1 cellular context compared by ENCODE assay signal in the genomic region with DNA sequence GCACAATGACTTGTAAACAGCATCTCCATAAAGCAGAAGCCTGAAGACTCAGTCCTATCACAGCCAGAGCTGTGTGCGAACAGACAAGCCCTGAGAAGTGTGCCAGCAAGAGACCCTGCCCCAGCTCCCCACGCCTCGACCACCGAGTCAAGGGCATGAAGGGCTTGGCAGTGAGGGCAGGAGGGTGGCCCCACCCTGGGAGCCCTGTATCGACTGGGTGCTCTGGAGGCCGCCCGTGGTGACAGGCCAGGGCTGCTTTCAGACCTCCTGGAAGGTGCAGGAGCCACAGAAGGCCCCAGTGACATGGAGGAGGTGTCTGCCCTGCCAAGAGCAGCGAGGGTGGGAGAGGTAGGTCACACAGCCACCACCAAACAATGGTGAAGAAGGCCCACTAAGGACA.
TF ChIP-seq lines count a peak whose summit lies in the region.

No MANE protein-coding gene starts in this region.

TF ChIP-seq in HepG2, 621 proteins besides CTCF, POLR2A, EP300 and RAD21 (continued from another document):
- TF ChIP-seq, protein P1, sequence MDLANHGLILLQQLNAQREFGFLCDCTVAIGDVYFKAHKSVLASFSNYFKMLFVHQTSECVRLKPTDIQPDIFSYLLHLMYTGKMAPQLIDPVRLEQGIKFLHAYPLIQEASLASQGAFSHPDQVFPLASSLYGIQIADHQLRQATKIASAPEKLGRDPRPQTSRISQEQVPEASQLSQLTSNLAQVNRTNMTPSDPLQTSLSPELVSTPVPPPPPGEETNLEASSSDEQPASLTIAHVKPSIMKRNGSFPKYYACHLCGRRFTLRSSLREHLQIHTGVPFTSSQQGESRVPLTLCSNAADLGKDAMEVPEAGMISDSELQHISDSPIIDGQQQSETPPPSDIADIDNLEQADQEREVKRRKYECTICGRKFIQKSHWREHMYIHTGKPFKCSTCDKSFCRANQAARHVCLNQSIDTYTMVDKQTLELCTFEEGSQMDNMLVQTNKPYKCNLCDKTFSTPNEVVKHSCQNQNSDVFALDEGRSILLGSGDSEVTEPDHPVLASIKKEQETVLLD (CRISPR knock-in tag; IDR thresholded peaks at IDR 0.05; ENCODE audit: low read depth): no peak
- TF ChIP-seq, protein P2, sequence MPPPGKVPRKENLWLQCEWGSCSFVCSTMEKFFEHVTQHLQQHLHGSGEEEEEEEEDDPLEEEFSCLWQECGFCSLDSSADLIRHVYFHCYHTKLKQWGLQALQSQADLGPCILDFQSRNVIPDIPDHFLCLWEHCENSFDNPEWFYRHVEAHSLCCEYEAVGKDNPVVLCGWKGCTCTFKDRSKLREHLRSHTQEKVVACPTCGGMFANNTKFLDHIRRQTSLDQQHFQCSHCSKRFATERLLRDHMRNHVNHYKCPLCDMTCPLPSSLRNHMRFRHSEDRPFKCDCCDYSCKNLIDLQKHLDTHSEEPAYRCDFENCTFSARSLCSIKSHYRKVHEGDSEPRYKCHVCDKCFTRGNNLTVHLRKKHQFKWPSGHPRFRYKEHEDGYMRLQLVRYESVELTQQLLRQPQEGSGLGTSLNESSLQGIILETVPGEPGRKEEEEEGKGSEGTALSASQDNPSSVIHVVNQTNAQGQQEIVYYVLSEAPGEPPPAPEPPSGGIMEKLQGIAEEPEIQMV (CRISPR knock-in tag; IDR thresholded peaks at IDR 0.05; ENCODE audit: low read depth): no peak
- no peak for TF ChIP-seq ZFAT (CRISPR knock-in tag; conservative IDR thresholded peaks at IDR 0.05)
- TF ChIP-seq, protein P3, sequence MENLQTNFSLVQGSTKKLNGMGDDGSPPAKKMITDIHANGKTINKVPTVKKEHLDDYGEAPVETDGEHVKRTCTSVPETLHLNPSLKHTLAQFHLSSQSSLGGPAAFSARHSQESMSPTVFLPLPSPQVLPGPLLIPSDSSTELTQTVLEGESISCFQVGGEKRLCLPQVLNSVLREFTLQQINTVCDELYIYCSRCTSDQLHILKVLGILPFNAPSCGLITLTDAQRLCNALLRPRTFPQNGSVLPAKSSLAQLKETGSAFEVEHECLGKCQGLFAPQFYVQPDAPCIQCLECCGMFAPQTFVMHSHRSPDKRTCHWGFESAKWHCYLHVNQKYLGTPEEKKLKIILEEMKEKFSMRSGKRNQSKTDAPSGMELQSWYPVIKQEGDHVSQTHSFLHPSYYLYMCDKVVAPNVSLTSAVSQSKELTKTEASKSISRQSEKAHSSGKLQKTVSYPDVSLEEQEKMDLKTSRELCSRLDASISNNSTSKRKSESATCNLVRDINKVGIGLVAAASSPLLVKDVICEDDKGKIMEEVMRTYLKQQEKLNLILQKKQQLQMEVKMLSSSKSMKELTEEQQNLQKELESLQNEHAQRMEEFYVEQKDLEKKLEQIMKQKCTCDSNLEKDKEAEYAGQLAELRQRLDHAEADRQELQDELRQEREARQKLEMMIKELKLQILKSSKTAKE (CRISPR knock-in tag; IDR thresholded peaks at IDR 0.05; ENCODE audit: borderline replicate concordance): no peak
- TF ChIP-seq MAF1 (CRISPR knock-in tag; IDR thresholded peaks at IDR 0.05; ENCODE audit: borderline replicate concordance): no peak
- TF ChIP-seq, protein P4, sequence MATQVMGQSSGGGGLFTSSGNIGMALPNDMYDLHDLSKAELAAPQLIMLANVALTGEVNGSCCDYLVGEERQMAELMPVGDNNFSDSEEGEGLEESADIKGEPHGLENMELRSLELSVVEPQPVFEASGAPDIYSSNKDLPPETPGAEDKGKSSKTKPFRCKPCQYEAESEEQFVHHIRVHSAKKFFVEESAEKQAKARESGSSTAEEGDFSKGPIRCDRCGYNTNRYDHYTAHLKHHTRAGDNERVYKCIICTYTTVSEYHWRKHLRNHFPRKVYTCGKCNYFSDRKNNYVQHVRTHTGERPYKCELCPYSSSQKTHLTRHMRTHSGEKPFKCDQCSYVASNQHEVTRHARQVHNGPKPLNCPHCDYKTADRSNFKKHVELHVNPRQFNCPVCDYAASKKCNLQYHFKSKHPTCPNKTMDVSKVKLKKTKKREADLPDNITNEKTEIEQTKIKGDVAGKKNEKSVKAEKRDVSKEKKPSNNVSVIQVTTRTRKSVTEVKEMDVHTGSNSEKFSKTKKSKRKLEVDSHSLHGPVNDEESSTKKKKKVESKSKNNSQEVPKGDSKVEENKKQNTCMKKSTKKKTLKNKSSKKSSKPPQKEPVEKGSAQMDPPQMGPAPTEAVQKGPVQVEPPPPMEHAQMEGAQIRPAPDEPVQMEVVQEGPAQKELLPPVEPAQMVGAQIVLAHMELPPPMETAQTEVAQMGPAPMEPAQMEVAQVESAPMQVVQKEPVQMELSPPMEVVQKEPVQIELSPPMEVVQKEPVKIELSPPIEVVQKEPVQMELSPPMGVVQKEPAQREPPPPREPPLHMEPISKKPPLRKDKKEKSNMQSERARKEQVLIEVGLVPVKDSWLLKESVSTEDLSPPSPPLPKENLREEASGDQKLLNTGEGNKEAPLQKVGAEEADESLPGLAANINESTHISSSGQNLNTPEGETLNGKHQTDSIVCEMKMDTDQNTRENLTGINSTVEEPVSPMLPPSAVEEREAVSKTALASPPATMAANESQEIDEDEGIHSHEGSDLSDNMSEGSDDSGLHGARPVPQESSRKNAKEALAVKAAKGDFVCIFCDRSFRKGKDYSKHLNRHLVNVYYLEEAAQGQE (IDR thresholded peaks at IDR 0.05; ENCODE audit: borderline replicate concordance in 1 of 2, low read depth in 1 of 2, low read length in 2 of 2): no peak
